18 cellular contexts compared by ENCODE assay signal in genomic region chr21:41673596-41674335, GRCh38.
DNase-seq lines count a peak whose midpoint lies in the region; ATAC-seq, FAIRE-seq and TF ChIP-seq lines count a peak whose summit lies in the region.
"Had no signal": no experiment of that assay in that cellular context is flagged by ENCODE, and none has a peak within 500 bp of the region (broad histone marks: within the 10 kb centered on the region; RNA-seq: fewer than 3 reads in every experiment).

No MANE protein-coding gene starts in this region.

- H3K9me3 ChIP-seq in pancreas (no peaks in the 10 kb centered on the region), gastrocnemius medialis (no peaks in the 10 kb centered on the region)

- 18 to 22% methylated on average over 13 of the region's 13 CpGs for WGBS in pancreas, 2 donors

- POLR2A ChIA-PET in RWPE1 (lab: Yijun Ruan, JAX; ENCODE audit: low non-redundant PET): no interaction called here

- no peak for TF ChIP-seq POLR2A in gastrocnemius medialis (IDR thresholded peaks at IDR 0.05)

- ATAC-seq in left ventricle myocardium superior: peak; percentile 44
- no peak for ATAC-seq in Right ventricle myocardium inferior
- peak; percentile 31 to 64 (median 56) for ATAC-seq in pancreas
- ATAC-seq in gastrocnemius medialis: no peak
- no peak for ATAC-seq in GM21526 (IDR thresholded peaks at IDR 0.05; ENCODE audit: low FRiP score, unreplicated experiment)

- peak overlapping the region in 1 of 4 donors; percentile 1 for H3K4me3 ChIP-seq in pancreas
- H3K4me3 ChIP-seq in gastrocnemius medialis: no peak overlapping the region
- H3K4me3 ChIP-seq: GM23248 had no signal

- no peaks in the 10 kb centered on the region for H3K27me3 ChIP-seq in pancreas
- H3K27me3 ChIP-seq in gastrocnemius medialis: no peaks in the 10 kb centered on the region

- H3K27ac ChIP-seq in RWPE1 (peak overlapping the region; percentile 16), pancreas (peak overlapping the region; percentile 69 to 84 (median 77)), gastrocnemius medialis (no peak overlapping the region)
- H3K27ac ChIP-seq: GM23248 had no signal

- intact Hi-C loops in left ventricle myocardium superior (cut with micrococcal nuclease): no loop called here
- intact Hi-C loops in Right ventricle myocardium inferior (cut with DNase I): no loop called here
- intact Hi-C loops in pancreas (cut with DNase I): loop anchor here in 1 of 3 donors (5.0 kb wide), 1 partner anchor 99 kb away; no protein-coding TSS in a partner anchor
- intact Hi-C loops in gastrocnemius medialis (cut with DNase I; ENCODE audit: low total_unique reads): no loop called here

- in situ Hi-C loops in gastrocnemius medialis (cut with MboI; ENCODE audit: low sequenced_read_pairs in 4 of 4): loop anchor here in 1 of 4 donors (25.0 kb wide), 1 partner anchor 89 kb away; the partner anchor contains the start of gene RIPK4

- DNase-seq in left ventricle myocardium superior: no peak
- DNase-seq in Right ventricle myocardium inferior (ENCODE audit: missing footprints): no peak
- no peak for DNase-seq in RWPE1 (ENCODE audit: low spot score)
- DNase-seq in pancreas: peak; percentile 39 to 84 (median 77)
- no peak for DNase-seq in gastrocnemius medialis
- no peak for DNase-seq in stimulated activated CD4-positive, alpha-beta T cell treated with anti-CD3 and anti-CD28 coated beads, Interleukin-2, amount 100 ng/mL, for 48 hours
- DNase-seq: AML-193; CD4-positive, CD25-positive, alpha-beta regulatory T cell; DMS79; GM23248; KG1; MM.1S; NCI-H1105; NCI-H187; NCI-H510A had no signal

- TF ChIP-seq CTCF in RWPE1 (conservative IDR thresholded peaks at IDR 0.05; ENCODE audit: low read depth): no peak
- no peak for TF ChIP-seq CTCF in pancreas (IDR thresholded peaks at IDR 0.05)
- no peak for TF ChIP-seq CTCF in gastrocnemius medialis (IDR thresholded peaks at IDR 0.05 in 4 of 5, conservative IDR thresholded peaks at IDR 0.05 in 1 of 5)

- no peaks in the 10 kb centered on the region for H3K36me3 ChIP-seq in pancreas
- H3K36me3 ChIP-seq in gastrocnemius medialis: no peaks in the 10 kb centered on the region

- CTCF ChIA-PET in RWPE1 (lab: Yijun Ruan, JAX): interaction anchor here (1.3 kb wide), 1 partner anchor 62 kb away, joined by 5 read pairs; no protein-coding TSS in a partner anchor

- H3K4me1 ChIP-seq in pancreas (peaks cover 10 to 32% (median 25%) of the 10 kb centered on the region in 3 donors), gastrocnemius medialis (no peaks in the 10 kb centered on the region)

- FAIRE-seq in pancreas (lab: Jason Lieb, UNC): no peak
- FAIRE-seq: G401.6, GM12891 had no signal

Comparison
In these comparisons a context has a peak if more than half of its experiments do, and no peak if none do; other contexts are left out.
1. ATAC-seq: peak in left ventricle myocardium superior (single experiment) and pancreas (4 of 4); none in Right ventricle myocardium inferior (single experiment), gastrocnemius medialis (0 of 2) and GM21526 (single experiment).
2. DNase-seq: peak in pancreas (6 of 6); none in left ventricle myocardium superior (single experiment), Right ventricle myocardium inferior (single experiment), RWPE1 (single experiment), gastrocnemius medialis (0 of 2) and stimulated activated CD4-positive, alpha-beta T cell treated with anti-CD3 and anti-CD28 coated beads, Interleukin-2, amount 100 ng/mL, for 48 hours (0 of 2).
3. H3K27ac ChIP-seq: peak in RWPE1 (single experiment) and pancreas (4 of 4); none in gastrocnemius medialis (0 of 4).